ENCODE assay signal across 8 cellular contexts in genomic region chrX:48083212-48083611, GRCh38. TPM values are rescaled to one million over a fixed set of nuclear protein-coding genes. Genes with fewer than 3 reads are reported as not detected.
DNase-seq lines count a peak whose midpoint lies in the region; ATAC-seq and TF ChIP-seq lines count a peak whose summit lies in the region.

No MANE protein-coding gene starts in this region.

- no peaks in the 10 kb centered on the region for H3K27me3 Mint-ChIP-seq in activated T-helper 2 cell treated with anti-CD3 and anti-CD28 coated beads, Interferon-gamma antibody, Interleukin-2, Interleukin-4, amounts not matched to agents 10 μg/mL and 5 μg/mL and 100 μg/mL, durations not matched to agents 14 hours and 24 hours and 36 hours (ENCODE audit: low read depth)

- H3K27ac Mint-ChIP-seq in activated T-helper 2 cell treated with anti-CD3 and anti-CD28 coated beads, Interferon-gamma antibody, Interleukin-2, Interleukin-4, amounts not matched to agents 10 μg/mL and 5 μg/mL and 100 μg/mL, durations not matched to agents 14 hours and 24 hours and 36 hours = no peak overlapping the region

- no peak overlapping the region for H3K4me2 ChIP-seq in DOHH2 (ENCODE audit: low read length)
- no peak overlapping the region for H3K4me2 ChIP-seq in parathyroid adenoma (ENCODE audit: low read length)

- H3K36me3 ChIP-seq in DOHH2 (ENCODE audit: control insufficient read depth, low read length) = no peaks in the 10 kb centered on the region
- H3K36me3 ChIP-seq in parathyroid adenoma (ENCODE audit: control insufficient read depth, insufficient read depth, low read length) = no peaks in the 10 kb centered on the region

- intact Hi-C loops in activated T-helper 2 cell treated with anti-CD3 and anti-CD28 coated beads, Interferon-gamma antibody, Interleukin-2, Interleukin-4, amounts not matched to agents 10 μg/mL and 5 μg/mL and 100 μg/mL, durations not matched to agents 14 hours and 24 hours and 36 hours (cut with micrococcal nuclease) = no loop called here

- H3K9me3 ChIP-seq in DOHH2 (ENCODE audit: control insufficient read depth, insufficient read depth, low read length) (no peaks in the 10 kb centered on the region), parathyroid adenoma (ENCODE audit: control insufficient read depth, low read length) (no peaks in the 10 kb centered on the region)

- H3K4me3 Mint-ChIP-seq in activated T-helper 2 cell treated with anti-CD3 and anti-CD28 coated beads, Interferon-gamma antibody, Interleukin-2, Interleukin-4, amounts not matched to agents 10 μg/mL and 5 μg/mL and 100 μg/mL, durations not matched to agents 14 hours and 24 hours and 36 hours (ENCODE audit: low read depth) = no peak overlapping the region

- H3F3A ChIP-seq in DOHH2 (ENCODE audit: control insufficient read depth, insufficient read depth) = no peaks in the 10 kb centered on the region

- no peak overlapping the region for H3K27ac ChIP-seq in DOHH2 (ENCODE audit: low read depth, low read length)
- no peak overlapping the region for H3K27ac ChIP-seq in foreskin keratinocyte
- H3K27ac ChIP-seq in parathyroid adenoma = no peak overlapping the region

- H3K79me2 ChIP-seq in DOHH2 (ENCODE audit: control insufficient read depth, low read length) (no peaks in the 10 kb centered on the region), parathyroid adenoma (no peaks in the 10 kb centered on the region)

- no peak overlapping the region for H3K9ac ChIP-seq in parathyroid adenoma

- H3K4me3 ChIP-seq in DOHH2 (ENCODE audit: low read length) = no peak overlapping the region
- H3K4me3 ChIP-seq in parathyroid adenoma (ENCODE audit: low read depth, low read length) = no peak overlapping the region

- TF ChIP-seq CTCF in DOHH2 (IDR thresholded peaks at IDR 0.05; ENCODE audit: low read depth, low read length, poor library complexity, severe bottlenecking) (peak; percentile 61), foreskin keratinocyte (conservative IDR thresholded peaks at IDR 0.05) (peak; percentile 71), parathyroid adenoma (IDR thresholded peaks at IDR 0.05) (peak; percentile 68)

- no peaks in the 10 kb centered on the region for H3K9me2 ChIP-seq in DOHH2 (replicated peaks; ENCODE audit: control insufficient read depth, low read length)

- no peaks in the 10 kb centered on the region for H3K4me1 ChIP-seq in DOHH2 (ENCODE audit: control insufficient read depth, low read length)
- H3K4me1 ChIP-seq in foreskin keratinocyte = no peaks in the 10 kb centered on the region
- peaks cover 6% of the 10 kb centered on the region for H3K4me1 ChIP-seq in parathyroid adenoma

- ATAC-seq in HG02798 (IDR thresholded peaks at IDR 0.05; ENCODE audit: poor library complexity, unreplicated experiment) (peak; percentile 60), foreskin keratinocyte (peak; percentile 64), GM21825 (IDR thresholded peaks at IDR 0.05; ENCODE audit: unreplicated experiment) (no peak), HG03571 (IDR thresholded peaks at IDR 0.05; ENCODE audit: unreplicated experiment) (no peak)

- H3K9me3 Mint-ChIP-seq in activated T-helper 2 cell treated with anti-CD3 and anti-CD28 coated beads, Interferon-gamma antibody, Interleukin-2, Interleukin-4, amounts not matched to agents 10 μg/mL and 5 μg/mL and 100 μg/mL, durations not matched to agents 14 hours and 24 hours and 36 hours = no peaks in the 10 kb centered on the region

- no peak overlapping the region for H2AFZ ChIP-seq in parathyroid adenoma

- DNase-seq in OCI-M1 (lab: John Stamatoyannopoulos, UW) = peak; percentile 72
- DNase-seq in activated T-helper 2 cell treated with anti-CD3 and anti-CD28 coated beads, Interferon-gamma antibody, Interleukin-2, Interleukin-4, amounts not matched to agents 10 μg/mL and 5 μg/mL and 100 μg/mL, durations not matched to agents 14 hours and 24 hours and 36 hours (ENCODE audit: low spot score) = peak; percentile 19
- DNase-seq in foreskin keratinocyte = peak in 1 of 2 donors; percentile 15

- H3K36me3 Mint-ChIP-seq in activated T-helper 2 cell treated with anti-CD3 and anti-CD28 coated beads, Interferon-gamma antibody, Interleukin-2, Interleukin-4, amounts not matched to agents 10 μg/mL and 5 μg/mL and 100 μg/mL, durations not matched to agents 14 hours and 24 hours and 36 hours (ENCODE audit: low read depth) = no peaks in the 10 kb centered on the region

- H3K27me3 ChIP-seq in DOHH2 (ENCODE audit: control insufficient read depth, low read length) (no peaks in the 10 kb centered on the region), foreskin keratinocyte (no peaks in the 10 kb centered on the region), parathyroid adenoma (ENCODE audit: control insufficient read depth, insufficient read depth, low read length) (no peaks in the 10 kb centered on the region)

- H4K20me1 ChIP-seq in DOHH2 (ENCODE audit: control insufficient read depth, insufficient read depth, low read depth, low read length) = no peaks in the 10 kb centered on the region

- peaks cover 1% of the 10 kb centered on the region for H3K4me1 Mint-ChIP-seq in activated T-helper 2 cell treated with anti-CD3 and anti-CD28 coated beads, Interferon-gamma antibody, Interleukin-2, Interleukin-4, amounts not matched to agents 10 μg/mL and 5 μg/mL and 100 μg/mL, durations not matched to agents 14 hours and 24 hours and 36 hours (ENCODE audit: low read depth)

RNA-seq across cellular contexts. Expression of gene ZNF630, which starts 11.8 kb away (rescaled TPM):
- total RNA-seq in activated T-helper 2 cell treated with anti-CD3 and anti-CD28 coated beads, Interferon-gamma antibody, Interleukin-2, Interleukin-4, amounts not matched to agents 10 μg/mL and 5 μg/mL and 100 μg/mL, durations not matched to agents 14 hours and 24 hours and 36 hours = 0.25 and 0.55 TPM in 2 replicates
- 1.1 and 1.3 TPM in 2 replicates for total RNA-seq in foreskin keratinocyte
- 0.69 and 0.76 TPM in 2 replicates for polyA plus RNA-seq in foreskin keratinocyte

RNA-seq across cellular contexts. Expression of gene SPACA5B, which starts 47.2 kb away (rescaled TPM):
- total RNA-seq in activated T-helper 2 cell treated with anti-CD3 and anti-CD28 coated beads, Interferon-gamma antibody, Interleukin-2, Interleukin-4, amounts not matched to agents 10 μg/mL and 5 μg/mL and 100 μg/mL, durations not matched to agents 14 hours and 24 hours and 36 hours = not detected in 2 replicates
- total RNA-seq in foreskin keratinocyte = not detected in 2 replicates
- polyA plus RNA-seq in foreskin keratinocyte = not detected in 2 replicates

Comparison
In these comparisons a context has a peak if more than half of its experiments do, and no peak if none do; other contexts are left out.
1. ATAC-seq: peak in HG02798 (single experiment) and foreskin keratinocyte (single experiment); none in GM21825 (single experiment) and HG03571 (single experiment).
2. Peak in every context shown above with its lines, with median percentiles within 50 percentile points of each other: CTCF ChIP-seq.